In the genomic region with DNA sequence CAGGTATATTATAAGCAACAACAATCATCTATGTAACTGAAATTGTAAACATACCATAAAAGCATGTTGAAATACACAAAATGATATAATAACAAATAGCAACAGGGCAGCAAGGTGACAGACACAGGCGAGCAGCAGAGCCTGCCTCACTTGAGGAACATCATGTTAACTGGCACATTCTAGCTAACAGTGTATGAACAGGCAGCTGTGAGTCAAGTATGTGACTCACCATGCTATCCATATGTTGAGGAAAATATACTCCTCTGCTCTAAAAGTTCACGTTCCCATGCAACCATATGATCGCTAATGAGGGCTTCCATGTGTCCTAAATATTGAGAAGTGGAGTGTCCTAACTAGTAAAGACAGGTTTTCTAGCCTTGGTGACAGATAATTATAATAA, we compare ENCODE assay signal across 13 cellular contexts. TPM values are rescaled to one million over a fixed set of nuclear protein-coding genes. Genes with fewer than 3 reads are reported as not detected.
DNase-seq lines count a peak whose midpoint lies in the region; ATAC-seq and TF ChIP-seq lines count a peak whose summit lies in the region.
"Had no signal": no experiment of that assay in that cellular context is flagged by ENCODE, and none has a peak within 500 bp of the region (broad histone marks: within the 10 kb centered on the region; RNA-seq: fewer than 3 reads in every experiment).

No MANE protein-coding gene starts in this region.

- TF ChIP-seq CTCF in choroid plexus epithelial cell (conservative IDR thresholded peaks at IDR 0.05; ENCODE audit: low read depth, low read length) (no peak), adrenal gland (IDR thresholded peaks at IDR 0.05) (no peak)

- no peaks in the 10 kb centered on the region for H3K9me2 ChIP-seq in GM23248 (ENCODE audit: insufficient read depth)

- H3F3A ChIP-seq in GM23248 (ENCODE audit: insufficient read depth): no peaks in the 10 kb centered on the region; the same call in 1 of the 2 replicates

- DNase-seq in GM23248 (peak; percentile 82), NCI-H524 treated with DMSO at 0.1 percent for 48 hours (lab: John Stamatoyannopoulos, UW) (peak; percentile 65), choroid plexus epithelial cell (ENCODE audit: low read depth) (peak; percentile 70), skeletal muscle cell (ENCODE audit: low read depth) (peak; percentile 63), LoVo (ENCODE audit: low spot score) (no peak), adrenal gland (no peak)
- DNase-seq: activated CD8-positive, alpha-beta memory T cell treated with anti-CD3 and anti-CD28 coated beads, Interleukin-2, amount 50 U/mL, for 48 hours; activated naive CD8-positive, alpha-beta T cell treated with anti-CD3 and anti-CD28 coated beads for 36 hours; NCI-H1436 treated with DMSO at 0.1 percent for 48 hours; nephron progenitor cell; NK-92 treated with Interleukin-12 subunit alpha and Interleukin-12 subunit beta, amount 100 ng/mL, for 24 hours; substantia nigra had no signal

- H3K4me1 ChIP-seq in GM23248 (ENCODE audit: insufficient read depth) (peaks cover 14% of the 10 kb centered on the region), adrenal gland (replicated peaks in 1 of 2) (no peaks in the 10 kb centered on the region)

- no peaks in the 10 kb centered on the region for H4K20me1 ChIP-seq in GM23248 (ENCODE audit: insufficient read depth)

- H3K27ac ChIP-seq in GM23248: no peak overlapping the region
- no peak overlapping the region for H3K27ac ChIP-seq in adrenal gland

- no peak for TF ChIP-seq POLR2A in adrenal gland (IDR thresholded peaks at IDR 0.05)

- H3K27me3 ChIP-seq in GM23248 (replicated peaks; ENCODE audit: insufficient read depth): no peaks in the 10 kb centered on the region
- no peaks in the 10 kb centered on the region for H3K27me3 ChIP-seq in adrenal gland

- 55 to 60% methylated on average over 3 of the region's 3 CpGs for WGBS in GM23248 (ENCODE audit: low coverage in 1 of 2, low lambda C conversion rate in 2 of 2, missing lambda C conversion rate in 2 of 2), 2 experiments
- WGBS in adrenal gland, 4 donors: 64 to 78% (median 68%) methylated on average over 3 of the region's 3 CpGs

- H3K4me3 ChIP-seq in GM23248: no peak overlapping the region
- H3K4me3 ChIP-seq in choroid plexus epithelial cell (ENCODE audit: low read depth, low read length): no peak overlapping the region
- no peak overlapping the region for H3K4me3 ChIP-seq in skeletal muscle cell (ENCODE audit: low read depth, low read length)
- H3K4me3 ChIP-seq in adrenal gland: no peak overlapping the region

- intact Hi-C loops in adrenal gland (cut with DNase I): no loop called here

- H3K4me2 ChIP-seq in GM23248 (ENCODE audit: unreplicated experiment): no peak overlapping the region

- H3K9me3 ChIP-seq in GM23248 (ENCODE audit: low read depth): no peaks in the 10 kb centered on the region
- H3K9me3 ChIP-seq in adrenal gland (replicated peaks in 1 of 3): no peaks in the 10 kb centered on the region

- no peak overlapping the region for H2AFZ ChIP-seq in GM23248

- H3K9ac ChIP-seq in GM23248: no peak overlapping the region

- H3K79me2 ChIP-seq in GM23248 (ENCODE audit: insufficient read depth): no peaks in the 10 kb centered on the region

- in situ Hi-C loops in GM23248 (cut with MboI): no loop called here

- peaks cover 3% of the 10 kb centered on the region; the same call in 1 of the 2 replicates for H3K36me3 ChIP-seq in GM23248 (ENCODE audit: low read depth)
- H3K36me3 ChIP-seq in adrenal gland (replicated peaks in 1 of 2): no peaks in the 10 kb centered on the region

- ATAC-seq in HG02970 (IDR thresholded peaks at IDR 0.05; ENCODE audit: low FRiP score, unreplicated experiment): no peak

RNA-seq across cellular contexts. Expression of a gene that starts 18.4 kb away (rescaled TPM):
- 10.5 and 10.8 TPM in 2 replicates for total RNA-seq in GM23248 (2014; rRNA removed; shearing (Covaris generic))
- 7.2 and 8.4 TPM in 2 replicates for polyA plus RNA-seq in GM23248 (2016; fragmentation: Nextera tagmentation; extraction: Ambion mirVana)
- 10 to 100 TPM; 13.8 to 20.0 (median 17.6) TPM for total RNA-seq in adrenal gland
- 10 to 100 TPM in 1 of 3 donors, 1 to 10 TPM in 2; 5.0 to 18.3 (median 6.4) TPM for polyA plus RNA-seq in adrenal gland

RNA-seq across cellular contexts. Expression of a gene that starts 18.5 kb away (rescaled TPM):
- 4.2 and 7.6 TPM in 2 replicates for total RNA-seq in GM23248 (2014; rRNA removed; shearing (Covaris generic))
- polyA plus RNA-seq in GM23248 (2016; fragmentation: Nextera tagmentation; extraction: Ambion mirVana) (73.1 and 75.1 TPM in 2 replicates), adrenal gland (10 to 100 TPM in 2 of 3 donors, 1 to 10 TPM in 1; 8.6 to 46.1 (median 26.2) TPM)
- 10 to 100 TPM in 5 of 8 donors, 1 to 10 TPM in 3; 6.1 to 52.6 (median 24.6) TPM for total RNA-seq in adrenal gland

Comparison
In these comparisons a context has a peak if more than half of its experiments do, and no peak if none do; other contexts are left out.
1. DNase-seq: peak in GM23248 (single experiment), NCI-H524 treated with DMSO at 0.1 percent for 48 hours (single experiment), choroid plexus epithelial cell (single experiment) and skeletal muscle cell (single experiment); none in LoVo (single experiment) and adrenal gland (0 of 7).